ENCODE assay signal across 8 cellular contexts in genomic region chr2:237966565-237967462, GRCh38. TPM values are rescaled to one million over a fixed set of nuclear protein-coding genes. Genes with fewer than 3 reads are reported as not detected.
DNase-seq lines count a peak whose midpoint lies in the region; ATAC-seq, FAIRE-seq and TF ChIP-seq lines count a peak whose summit lies in the region.

TSS of gene UBE2F (plus strand) at chr2:237967014. CDS start at chr2:237973108, 6,094 bp downstream.

- H3K9me3 ChIP-seq in SU-DHL-6 (ENCODE audit: insufficient read depth, low read length) (peaks cover 12% of the 10 kb centered on the region; the same call in 1 of the 2 replicates), pancreas (no peaks in the 10 kb centered on the region), tibial artery (peaks cover 0 to 12% (median 7%) of the 10 kb centered on the region in 3 donors)

- peaks cover 14% of the 10 kb centered on the region for H3K36me3 Mint-ChIP-seq in activated naive CD8-positive, alpha-beta T cell treated with anti-CD3 and anti-CD28 coated beads, Interleukin-2, amount 10 ng/mL, durations not matched to agents 7 days and 5 days

- H3K27me3 Mint-ChIP-seq in activated naive CD8-positive, alpha-beta T cell treated with anti-CD3 and anti-CD28 coated beads, Interleukin-2, amount 10 ng/mL, durations not matched to agents 7 days and 5 days = no peaks in the 10 kb centered on the region

- H3K9me2 ChIP-seq in SU-DHL-6 (replicated peaks; ENCODE audit: insufficient read depth, low read length) = no peaks in the 10 kb centered on the region

- peak; percentile 73 for FAIRE-seq in pancreas (lab: Jason Lieb, UNC)

- POLR2A ChIA-PET in activated naive CD8-positive, alpha-beta T cell treated with anti-CD3 and anti-CD28 coated beads, Interleukin-2, amount 10 ng/mL, durations not matched to agents 7 days and 5 days (lab: Charles Lee) = no interaction called here

- intact Hi-C loops in Right ventricle myocardium inferior (cut with DNase I) (loop anchor here (2.0 to 10.0 kb wide), 4 partner anchors 45 to 168 kb away; partner anchors contain the start of genes KLHL30, RAMP1 and SCLY), pancreas (cut with DNase I) (no loop called here), tibial artery (cut with DNase I; ENCODE audit: low total_unique reads) (loop anchor here (5.0 kb wide), 1 partner anchor 110 kb away; the partner anchor contains the start of gene RAMP1)

- peak within 1 kb of the TSS; percentile 58 for H3K9ac ChIP-seq in SU-DHL-6 (ENCODE audit: low read length)

- H3K4me2 ChIP-seq in SU-DHL-6 (ENCODE audit: low read depth, low read length, poor library complexity, severe bottlenecking) = peak within 1 kb of the TSS; percentile 74

- no peaks in the 10 kb centered on the region; the same call in 1 of the 2 replicates for H3K79me2 ChIP-seq in SU-DHL-6 (ENCODE audit: insufficient read depth, low read length)

- ATAC-seq in HG02623 (IDR thresholded peaks at IDR 0.05; ENCODE audit: unreplicated experiment) (peak; percentile 92), Right ventricle myocardium inferior (peak; percentile 98), pancreas (peak; percentile 91 to 96 (median 95))
- ATAC-seq in activated naive CD8-positive, alpha-beta T cell treated with anti-CD3 and anti-CD28 coated beads, Interleukin-2, amount 10 ng/mL, durations not matched to agents 7 days and 5 days (ENCODE audit: low read depth) = peak; percentile 93

- DNase-seq in GM10266 (ENCODE audit: extremely low spot score) (peak; percentile 99), NCI-H1105 (lab: John Stamatoyannopoulos, UW) (peak; percentile 88), Right ventricle myocardium inferior (ENCODE audit: missing footprints) (peak; percentile 99), pancreas (peak; percentile 97 to 99 (median 98)), tibial artery (peak; percentile 96 to 98)
- DNase-seq in activated naive CD8-positive, alpha-beta T cell treated with anti-CD3 and anti-CD28 coated beads, Interleukin-2, amount 10 ng/mL, durations not matched to agents 7 days and 5 days = peak; percentile 97

- H3K4me1 Mint-ChIP-seq in activated naive CD8-positive, alpha-beta T cell treated with anti-CD3 and anti-CD28 coated beads, Interleukin-2, amount 10 ng/mL, durations not matched to agents 7 days and 5 days = peaks cover 33% of the 10 kb centered on the region

- H3K36me3 ChIP-seq in SU-DHL-6 (ENCODE audit: low read length) = no peaks in the 10 kb centered on the region
- no peaks in the 10 kb centered on the region for H3K36me3 ChIP-seq in pancreas
- no peaks in the 10 kb centered on the region for H3K36me3 ChIP-seq in tibial artery

- peaks cover 11% of the 10 kb centered on the region; the same call in 1 of the 2 replicates for H3F3A ChIP-seq in SU-DHL-6 (ENCODE audit: insufficient read depth)

- H3K27ac Mint-ChIP-seq in activated naive CD8-positive, alpha-beta T cell treated with anti-CD3 and anti-CD28 coated beads, Interleukin-2, amount 10 ng/mL, durations not matched to agents 7 days and 5 days = peak within 1 kb of the TSS; percentile 79

- H3K27me3 ChIP-seq in SU-DHL-6 (ENCODE audit: low read length) (no peaks in the 10 kb centered on the region), pancreas (no peaks in the 10 kb centered on the region), tibial artery (no peaks in the 10 kb centered on the region)

- H3K4me3 Mint-ChIP-seq in activated naive CD8-positive, alpha-beta T cell treated with anti-CD3 and anti-CD28 coated beads, Interleukin-2, amount 10 ng/mL, durations not matched to agents 7 days and 5 days = peak within 1 kb of the TSS; percentile 85

- no peaks in the 10 kb centered on the region for H4K20me1 ChIP-seq in SU-DHL-6 (ENCODE audit: low read depth, low read length)

- peaks cover 10% of the 10 kb centered on the region for H3K9me3 Mint-ChIP-seq in activated naive CD8-positive, alpha-beta T cell treated with anti-CD3 and anti-CD28 coated beads, Interleukin-2, amount 10 ng/mL, durations not matched to agents 7 days and 5 days

- H3K4me1 ChIP-seq in pancreas (peaks cover 9 to 22% (median 13%) of the 10 kb centered on the region in 3 donors), tibial artery (peaks cover 0 to 42% (median 26%) of the 10 kb centered on the region in 4 donors)

- H3K4me3 ChIP-seq in SU-DHL-6 (ENCODE audit: insufficient read depth, low read length, poor library complexity, severe bottlenecking) = peak within 1 kb of the TSS; percentile 72
- peak within 1 kb of the TSS; percentile 66 to 82 (median 76) for H3K4me3 ChIP-seq in pancreas
- peak within 1 kb of the TSS; percentile 65 to 82 for H3K4me3 ChIP-seq in tibial artery

- TF ChIP-seq CTCF in GM10266 (IDR thresholded peaks at IDR 0.05; ENCODE audit: control insufficient read depth, insufficient read depth, low read depth, missing control alignments) (no peak), SU-DHL-6 (IDR thresholded peaks at IDR 0.05; ENCODE audit: insufficient read depth, low read length, poor library complexity, severe bottlenecking) (no peak), pancreas (IDR thresholded peaks at IDR 0.05) (no peak), tibial artery (IDR thresholded peaks at IDR 0.05) (no peak)

- peak within 1 kb of the TSS; percentile 99 for H2AFZ ChIP-seq in SU-DHL-6 (ENCODE audit: low read depth, low read length, severe bottlenecking)

- 0% methylated on average over 94 to 123 of the region's 123 CpGs for WGBS in pancreas, 2 donors

- H3K27ac ChIP-seq in SU-DHL-6 (ENCODE audit: low read depth, low read length) (no peak within 1 kb of the TSS), pancreas (peak within 1 kb of the TSS; percentile 60 to 76 (median 70)), tibial artery (peak within 1 kb of the TSS; percentile 68 to 72)

RNA-seq across cellular contexts. Expression of gene UBE2F, which starts in this region (rescaled TPM):
- 10 to 100 TPM; 49.0 to 49.8 TPM for total RNA-seq in activated naive CD8-positive, alpha-beta T cell treated with anti-CD3 and anti-CD28 coated beads, Interleukin-2, amount 10 ng/mL, durations not matched to agents 7 days and 5 days
- total RNA-seq in Right ventricle myocardium inferior = 73.3 TPM
- total RNA-seq in pancreas = 10 to 100 TPM; 39.3 to 51.7 (median 43.0) TPM
- polyA plus RNA-seq in pancreas = 10 to 100 TPM; 32.4 to 32.5 TPM

Comparison
In these comparisons a context has a peak if more than half of its experiments do, and no peak if none do; other contexts are left out.
1. intact Hi-C loops: an anchor here in Right ventricle myocardium inferior (2.0 to 10.0 kb wide) and tibial artery (5.0 kb wide); none called in pancreas.